Comparison of ENCODE assay signal across 29 cellular contexts in genomic region chr21:42478504-42478903, GRCh38. TPM values are rescaled to one million over a fixed set of nuclear protein-coding genes. Genes with fewer than 3 reads are reported as not detected.
DNase-seq lines count a peak whose midpoint lies in the region; ATAC-seq and TF ChIP-seq lines count a peak whose summit lies in the region.
"Had no signal": no experiment of that assay in that cellular context is flagged by ENCODE, and none has a peak within 500 bp of the region (broad histone marks: within the 10 kb centered on the region; RNA-seq: fewer than 3 reads in every experiment).

No MANE protein-coding gene starts in this region.

- peaks cover 0 to 5% of the 10 kb centered on the region in 2 donors for H3K27me3 Mint-ChIP-seq in stimulated activated naive B cell treated with anti-CD40 and anti-IgM and Interleukin-4, amounts not matched to agents 10 μg/mL and 1 μg/mL and 100 μg/mL, for 72 hours
- H3K27me3 Mint-ChIP-seq in MCF 10A (ENCODE audit: insufficient read depth, unreplicated experiment): no peaks in the 10 kb centered on the region
- H3K27me3 Mint-ChIP-seq: activated naive CD8-positive, alpha-beta T cell had no signal

- no peaks in the 10 kb centered on the region for H3K9me3 Mint-ChIP-seq in stimulated activated naive B cell treated with anti-CD40 and anti-IgM and Interleukin-4, amounts not matched to agents 10 μg/mL and 1 μg/mL and 100 μg/mL, for 72 hours
- H3K9me3 Mint-ChIP-seq in MCF 10A (ENCODE audit: unreplicated experiment): no peaks in the 10 kb centered on the region
- H3K9me3 Mint-ChIP-seq: mesothelial cell of epicardium had no signal

- intact Hi-C loops in MCF 10A (cut with micrococcal nuclease): no loop called here

- no TSS peak for BruUV-seq in MCF 10A (replicated peaks; lab: Mats Ljungman, UMichigan)

- CTCF ChIA-PET in MCF 10A (lab: Yijun Ruan, JAX): interaction anchor here (1.0 kb wide), 1 partner anchor 12 kb away, joined by 4 read pairs; no protein-coding TSS in a partner anchor

- ATAC-seq in GM18867 (IDR thresholded peaks at IDR 0.05; ENCODE audit: unreplicated experiment): peak; percentile 47
- peak; percentile 43 for ATAC-seq in GM21423 (IDR thresholded peaks at IDR 0.05; ENCODE audit: unreplicated experiment)
- ATAC-seq in stimulated activated naive B cell treated with anti-CD40 and anti-IgM and Interleukin-4, amounts not matched to agents 10 μg/mL and 1 μg/mL and 100 μg/mL, for 72 hours (replicated peaks): peak; percentile 50 to 79
- ATAC-seq: heart right ventricle, right cardiac atrium had no signal

- no peak overlapping the region for H3K4me3 Mint-ChIP-seq in stimulated activated naive B cell treated with anti-CD40 and anti-IgM and Interleukin-4, amounts not matched to agents 10 μg/mL and 1 μg/mL and 100 μg/mL, for 72 hours
- H3K4me3 Mint-ChIP-seq in MCF 10A (ENCODE audit: unreplicated experiment): no peak overlapping the region
- H3K4me3 Mint-ChIP-seq: activated naive CD8-positive, alpha-beta T cell; mesothelial cell of epicardium had no signal

- H3K27ac Mint-ChIP-seq in stimulated activated naive B cell treated with anti-CD40 and anti-IgM and Interleukin-4, amounts not matched to agents 10 μg/mL and 1 μg/mL and 100 μg/mL, for 72 hours: no peak overlapping the region
- no peak overlapping the region for H3K27ac Mint-ChIP-seq in MCF 10A (ENCODE audit: low read depth, unreplicated experiment)
- H3K27ac Mint-ChIP-seq: activated naive CD8-positive, alpha-beta T cell; mesothelial cell of epicardium had no signal

- POLR2A ChIA-PET in MCF 10A (lab: Yijun Ruan, JAX): no interaction called here

- TF ChIP-seq EP300 in Ishikawa (IDR thresholded peaks at IDR 0.05; ENCODE audit: borderline replicate concordance): no peak

- peaks cover 26 to 37% of the 10 kb centered on the region in 2 donors for H3K4me1 Mint-ChIP-seq in stimulated activated naive B cell treated with anti-CD40 and anti-IgM and Interleukin-4, amounts not matched to agents 10 μg/mL and 1 μg/mL and 100 μg/mL, for 72 hours
- H3K4me1 Mint-ChIP-seq in MCF 10A (ENCODE audit: insufficient read depth, unreplicated experiment): peaks cover 12% of the 10 kb centered on the region

- no peak for DNase-seq in stimulated activated naive B cell treated with anti-CD40 and anti-IgM and Interleukin-4, amounts not matched to agents 10 μg/mL and 1 μg/mL and 100 μg/mL, for 72 hours
- DNase-seq in occipital lobe (lab: John Stamatoyannopoulos, UW): no peak
- DNase-seq in MCF 10A (ENCODE audit: unreplicated experiment): no peak
- DNase-seq in UCSD-AML1 (lab: John Stamatoyannopoulos, UW; ENCODE audit: unreplicated experiment): no peak
- DNase-seq: activated CD4-positive, alpha-beta T cell treated with anti-CD3 and anti-CD28 coated beads for 48 hours; activated effector memory CD4-positive, alpha-beta T cell treated with anti-CD3 and anti-CD28 coated beads, Interleukin-2, amount 50 U/mL, for 16 hours; activated T-cell treated with anti-CD3 and anti-CD28 coated beads, Interleukin-2, amount 50 U/mL, for 1 hour; DMS153; GOT3; heart right ventricle; IMR-90; NCI-H1092; NCI-H1694; NCI-H446 treated with DMSO at 0.1 percent for 48 hours; NCI-H82; posterior cingulate gyrus; right cardiac atrium; stimulated activated CD4-positive, alpha-beta T cell treated with anti-CD3 and anti-CD28 coated beads, Interleukin-1b, Interleukin-23, amount 100 ng/mL, for 48 hours; stimulated activated CD8-positive, alpha-beta memory T cell treated with anti-CD3 and anti-CD28 coated beads, Interleukin-4, amount 100 ng/mL, for 48 hours; SW 1271; T-helper 9 cell had no signal

- H3K36me3 Mint-ChIP-seq in stimulated activated naive B cell treated with anti-CD40 and anti-IgM and Interleukin-4, amounts not matched to agents 10 μg/mL and 1 μg/mL and 100 μg/mL, for 72 hours: no peaks in the 10 kb centered on the region
- no peaks in the 10 kb centered on the region for H3K36me3 Mint-ChIP-seq in MCF 10A (ENCODE audit: insufficient read depth, unreplicated experiment)
- H3K36me3 Mint-ChIP-seq: activated naive CD8-positive, alpha-beta T cell; mesothelial cell of epicardium had no signal

- no peak for TF ChIP-seq RAD21 in Ishikawa (IDR thresholded peaks at IDR 0.05; ENCODE audit: low read depth)

- TF ChIP-seq CTCF in MCF 10A (IDR thresholded peaks at IDR 0.05; ENCODE audit: unreplicated experiment): no peak

TF ChIP-seq in Ishikawa, 13 proteins besides CTCF, POLR2A, EP300 and RAD21:
- TF ChIP-seq USF1 (IDR thresholded peaks at IDR 0.05) (no peak), NFIC (IDR thresholded peaks at IDR 0.05) (peak; percentile 25; the same call in 1 of the 2 replicates), TCF12 (IDR thresholded peaks at IDR 0.05; ENCODE audit: low read depth) (no peak), EGR1 (IDR thresholded peaks at IDR 0.05) (no peak), FOXM1 (IDR thresholded peaks at IDR 0.05; ENCODE audit: borderline replicate concordance, low read depth) (no peak), TEAD4 (IDR thresholded peaks at IDR 0.05) (0 out of 2 replicates have a peak, but pooled peaks have one; percentile 40), TAF1 (IDR thresholded peaks at IDR 0.05; ENCODE audit: low read depth) (no peak), ZBTB7A (IDR thresholded peaks at IDR 0.05; ENCODE audit: low read depth) (no peak), CEBPB (IDR thresholded peaks at IDR 0.05) (no peak), MAX (IDR thresholded peaks at IDR 0.05) (no peak), YY1 (IDR thresholded peaks at IDR 0.05; ENCODE audit: low read depth) (no peak)

RNA-seq across cellular contexts. Expression of gene RSPH1, which starts 17.5 kb away (rescaled TPM):
- total RNA-seq in occipital lobe (0.16 TPM), MCF 10A (2022) (0.51 and 0.52 TPM in 2 replicates)
- total RNA-seq: activated CD8-positive, alpha-beta memory T cell treated with anti-CD3 and anti-CD28 coated beads for 36 hours; endothelial cell of umbilical vein; IMR-90; right cardiac atrium; vagina had no signal

RNA-seq across cellular contexts. Expression of gene SLC37A1, which starts 35.1 kb away (rescaled TPM):
- total RNA-seq in occipital lobe: 24.5 TPM
- total RNA-seq in MCF 10A (2022): 4.9 and 7.6 TPM in 2 replicates
